Comparison of ENCODE assay signal across 24 cellular contexts in genomic region chrX:71976753-71977152, GRCh38.
A peak's percentile ranks its signal among the peaks of the same experiment; 100 is the strongest.
DNase-seq lines count a peak whose midpoint lies in the region; ATAC-seq and TF ChIP-seq lines count a peak whose summit lies in the region.
"Had no signal": no experiment of that assay in that cellular context is flagged by ENCODE, and none has a peak within 500 bp of the region (broad histone marks: within the 10 kb centered on the region; RNA-seq: fewer than 3 reads in every experiment).

No MANE protein-coding gene starts in this region.

- H3K4me3 ChIP-seq in epithelial cell of proximal tubule (ENCODE audit: low read depth, low read length) (no peak overlapping the region), Peyer's patch (no peak overlapping the region)
- H3K4me3 ChIP-seq: gastroesophageal sphincter, left ventricle myocardium inferior, SJSA1 had no signal

- no peak for TF ChIP-seq POLR2A in Peyer's patch (IDR thresholded peaks at IDR 0.05)

- ATAC-seq in sciatic nerve (peak; percentile 57), HG02610 (IDR thresholded peaks at IDR 0.05; ENCODE audit: unreplicated experiment) (no peak)
- ATAC-seq: activated CD8-positive, alpha-beta T cell treated with anti-CD3 and anti-CD28 coated beads for 36 hours; CD8-positive, alpha-beta T cell; gastroesophageal sphincter; T-cell had no signal

- no peaks in the 10 kb centered on the region for H3K9me3 ChIP-seq in Peyer's patch
- H3K9me3 ChIP-seq: gastroesophageal sphincter, left ventricle myocardium inferior, SJSA1 had no signal

- H3K27ac ChIP-seq in Peyer's patch = no peak overlapping the region
- H3K27ac ChIP-seq: gastroesophageal sphincter, left ventricle myocardium inferior, SJSA1 had no signal

- no peaks in the 10 kb centered on the region for H3K36me3 ChIP-seq in Peyer's patch
- H3K36me3 ChIP-seq: gastroesophageal sphincter, left ventricle myocardium inferior, SJSA1 had no signal

- H3K4me3 Mint-ChIP-seq in HFFc6 = no peak overlapping the region
- H3K4me3 Mint-ChIP-seq: activated CD8-positive, alpha-beta T cell treated with anti-CD3 and anti-CD28 coated beads for 36 hours; brain; CD8-positive, alpha-beta T cell; immature natural killer cell; naive B cell; stimulated activated naive CD8-positive, alpha-beta T cell treated with anti-CD3 and anti-CD28 coated beads, Interleukin-15, Interleukin-2, amounts not matched to agents 100 ng/mL and 50 ng/mL, for 24 hours; T-cell had no signal

- H3K27ac Mint-ChIP-seq in HFFc6 = no peak overlapping the region
- H3K27ac Mint-ChIP-seq: activated CD8-positive, alpha-beta T cell treated with anti-CD3 and anti-CD28 coated beads for 36 hours; CD8-positive, alpha-beta T cell; immature natural killer cell; naive B cell; stimulated activated naive CD8-positive, alpha-beta T cell treated with anti-CD3 and anti-CD28 coated beads, Interleukin-15, Interleukin-2, amounts not matched to agents 100 ng/mL and 50 ng/mL, for 24 hours; T-cell had no signal

- H3K27me3 Mint-ChIP-seq in HFFc6 (ENCODE audit: insufficient read depth) = peaks cover 14% of the 10 kb centered on the region

- intact Hi-C loops in sciatic nerve (cut with DNase I) = no loop called here

- no peaks in the 10 kb centered on the region for H3K36me3 Mint-ChIP-seq in HFFc6 (ENCODE audit: low read depth)
- H3K36me3 Mint-ChIP-seq: brain; CD8-positive, alpha-beta T cell; immature natural killer cell; naive B cell; T-cell had no signal

- no peaks in the 10 kb centered on the region for H3K27me3 ChIP-seq in Peyer's patch
- H3K27me3 ChIP-seq: gastroesophageal sphincter, SJSA1 had no signal

- no peaks in the 10 kb centered on the region for H3K9me3 Mint-ChIP-seq in HFFc6
- H3K9me3 Mint-ChIP-seq: activated CD8-positive, alpha-beta T cell treated with anti-CD3 and anti-CD28 coated beads for 36 hours; CD8-positive, alpha-beta T cell; immature natural killer cell; stimulated activated naive CD8-positive, alpha-beta T cell treated with anti-CD3 and anti-CD28 coated beads, Interleukin-15, Interleukin-2, amounts not matched to agents 100 ng/mL and 50 ng/mL, for 24 hours; T-cell had no signal

- DNase-seq in Daoy (ENCODE audit: low read depth) (peak; percentile 32), LHCN-M2 (ENCODE audit: low read depth) (peak; percentile 1), epithelial cell of proximal tubule (ENCODE audit: low read depth) (peak; percentile 38), sciatic nerve (ENCODE audit: low spot score) (no peak), HFFc6 (no peak), Peyer's patch (no peak)
- DNase-seq: activated CD4-positive, alpha-beta T cell treated with anti-CD3 and anti-CD28 coated beads for 1 hour; activated CD8-positive, alpha-beta T cell treated with anti-CD3 and anti-CD28 coated beads for 36 hours; activated gamma-delta T cell treated with Interleukin-2 at 50 U/mL for 16 hours; activated T-cell treated with anti-CD3 and anti-CD28 coated beads for 4 hours; CD8-positive, alpha-beta T cell; DND-41; hippocampal formation; immature natural killer cell; left ventricle myocardium inferior; naive B cell; NCI-H146; right cardiac atrium; T-cell had no signal

- TF ChIP-seq CTCF in epithelial cell of proximal tubule (conservative IDR thresholded peaks at IDR 0.05; ENCODE audit: low read depth, low read length) = no peak
- no peak for TF ChIP-seq CTCF in HFFc6 (IDR thresholded peaks at IDR 0.05)
- no peak for TF ChIP-seq CTCF in Peyer's patch (IDR thresholded peaks at IDR 0.05)

- no peaks in the 10 kb centered on the region for H3K4me1 ChIP-seq in Peyer's patch
- H3K4me1 ChIP-seq: gastroesophageal sphincter, left ventricle myocardium inferior, SJSA1 had no signal

- H3K4me1 Mint-ChIP-seq in HFFc6 (ENCODE audit: low read depth) = no peaks in the 10 kb centered on the region
- H3K4me1 Mint-ChIP-seq: immature natural killer cell, naive B cell, T-cell had no signal

Comparison
In these comparisons a context has a peak if more than half of its experiments do, and no peak if none do; other contexts are left out.
1. DNase-seq: peak in Daoy (single experiment), LHCN-M2 (single experiment) and epithelial cell of proximal tubule (single experiment); none in sciatic nerve (single experiment), HFFc6 (single experiment) and Peyer's patch (0 of 3).